In the genomic region with DNA sequence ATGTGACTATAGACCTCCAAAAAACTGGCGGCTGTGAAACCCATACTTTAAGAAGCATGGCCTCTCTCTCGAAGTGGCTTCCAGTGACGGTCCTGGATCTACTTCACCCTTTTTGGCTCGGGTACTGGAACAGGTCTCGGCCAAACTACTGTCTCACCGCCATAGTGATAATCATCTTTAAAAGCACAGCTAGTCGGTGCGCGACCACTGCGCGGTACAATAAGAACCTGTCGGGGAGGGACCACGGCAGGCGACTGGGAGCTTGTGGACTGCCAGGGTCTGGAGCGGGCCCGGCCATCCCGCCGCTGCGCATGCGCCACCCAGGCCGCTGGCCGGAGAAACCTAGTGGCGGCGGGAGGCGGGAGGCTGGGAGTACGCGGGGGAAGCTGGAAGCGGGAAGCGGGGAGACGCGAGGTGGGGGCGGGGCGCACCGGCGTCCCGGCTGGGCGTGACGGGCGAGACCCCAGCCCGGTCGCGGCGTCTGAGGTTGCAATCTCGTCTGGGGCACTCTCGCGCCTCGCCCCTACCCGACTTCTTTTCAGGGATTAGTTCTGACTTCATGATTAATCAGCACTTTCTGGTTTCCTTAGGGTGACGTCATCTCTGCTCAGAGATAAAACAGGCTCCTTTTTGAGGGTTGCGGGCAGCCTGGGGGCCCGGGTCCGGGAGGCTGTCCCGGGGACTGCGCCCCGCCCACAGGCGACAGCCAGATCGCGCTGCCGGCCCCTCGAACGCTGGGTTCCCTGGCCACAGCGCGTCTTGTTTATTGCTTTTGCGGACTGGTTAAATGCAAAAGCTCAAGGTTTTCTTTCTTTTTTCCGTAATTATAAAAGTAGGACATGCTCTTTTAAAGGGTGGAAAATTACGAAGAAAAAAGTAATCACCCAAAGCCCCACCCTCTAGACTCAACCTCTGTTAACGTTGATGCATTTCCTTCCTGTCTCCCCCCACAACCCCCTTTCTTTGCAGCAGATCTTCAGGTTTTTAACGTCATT, we compare ENCODE assay signal across 1 cellular context.
A peak's percentile ranks its signal among the peaks of the same experiment; 100 is the strongest.
TF ChIP-seq lines count a peak whose summit lies in the region.

No MANE protein-coding gene starts in this region.

TF ChIP-seq in HEK293, 187 proteins besides CTCF, POLR2A, EP300 and RAD21 (continued from another document and continues in another):
- TF ChIP-seq, protein P1, sequence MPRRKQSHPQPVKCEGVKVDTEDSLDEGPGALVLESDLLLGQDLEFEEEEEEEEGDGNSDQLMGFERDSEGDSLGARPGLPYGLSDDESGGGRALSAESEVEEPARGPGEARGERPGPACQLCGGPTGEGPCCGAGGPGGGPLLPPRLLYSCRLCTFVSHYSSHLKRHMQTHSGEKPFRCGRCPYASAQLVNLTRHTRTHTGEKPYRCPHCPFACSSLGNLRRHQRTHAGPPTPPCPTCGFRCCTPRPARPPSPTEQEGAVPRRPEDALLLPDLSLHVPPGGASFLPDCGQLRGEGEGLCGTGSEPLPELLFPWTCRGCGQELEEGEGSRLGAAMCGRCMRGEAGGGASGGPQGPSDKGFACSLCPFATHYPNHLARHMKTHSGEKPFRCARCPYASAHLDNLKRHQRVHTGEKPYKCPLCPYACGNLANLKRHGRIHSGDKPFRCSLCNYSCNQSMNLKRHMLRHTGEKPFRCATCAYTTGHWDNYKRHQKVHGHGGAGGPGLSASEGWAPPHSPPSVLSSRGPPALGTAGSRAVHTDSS (tag by site-specific recombination; IDR thresholded peaks at IDR 0.05), result peak; percentile 26; the same call in 1 of the 2 replicates
- TF ChIP-seq ZNF121 (tag by site-specific recombination; IDR thresholded peaks at IDR 0.05) (no peak), HOXC10 (CRISPR knock-in tag; IDR thresholded peaks at IDR 0.05) (no peak), HOXD13 (CRISPR knock-in tag; IDR thresholded peaks at IDR 0.05; ENCODE audit: borderline replicate concordance) (no peak), ZNF660 (tag by site-specific recombination; IDR thresholded peaks at IDR 0.05) (peak; percentile 95), ZBTB7A (tag by site-specific recombination; IDR thresholded peaks at IDR 0.05; ENCODE audit: low read depth) (0 out of 2 replicates have a peak, but pooled peaks have one; percentile 51), ZNF311 (tag by site-specific recombination; IDR thresholded peaks at IDR 0.05; ENCODE audit: borderline replicate concordance) (no peak), ZBTB20 (tag by site-specific recombination; IDR thresholded peaks at IDR 0.05) (peak; percentile 88), ZNF221 (tag by site-specific recombination; IDR thresholded peaks at IDR 0.05; ENCODE audit: borderline replicate concordance) (0 out of 2 replicates have a peak, but pooled peaks have one; percentile 83), ZFP69B (tag by site-specific recombination; IDR thresholded peaks at IDR 0.05) (peak; percentile 84), ZNF837 (tag by site-specific recombination; IDR thresholded peaks at IDR 0.05) (no peak), ZNF214 (tag by site-specific recombination; IDR thresholded peaks at IDR 0.05; ENCODE audit: borderline replicate concordance) (no peak), ZBTB21 (tag by site-specific recombination; IDR thresholded peaks at IDR 0.05) (peak; percentile 97), KLF10 (tag by site-specific recombination; IDR thresholded peaks at IDR 0.05) (peak; percentile 80; the same call in 1 of the 2 replicates), ZNF521 (tag by site-specific recombination; IDR thresholded peaks at IDR 0.05) (no peak), KLF8 (tag by site-specific recombination; IDR thresholded peaks at IDR 0.05) (peak; percentile 85), PRDM1 (tag by site-specific recombination; IDR thresholded peaks at IDR 0.05) (peak; percentile 86), SETDB1 (IDR thresholded peaks at IDR 0.05; ENCODE audit: insufficient read length, low read length) (no peak), KLF1 (tag by site-specific recombination; IDR thresholded peaks at IDR 0.05) (peak; percentile 58), GLIS2 (tag by site-specific recombination; IDR thresholded peaks at IDR 0.05) (peak; percentile 97), ZNF302 (tag by site-specific recombination; IDR thresholded peaks at IDR 0.05; ENCODE audit: low read depth) (no peak), ZNF433 (tag by site-specific recombination; IDR thresholded peaks at IDR 0.05; ENCODE audit: low read depth) (no peak), GLI2 (tag by site-specific recombination; IDR thresholded peaks at IDR 0.05; ENCODE audit: borderline replicate concordance, low read depth) (no peak), OVOL3 (tag by site-specific recombination; IDR thresholded peaks at IDR 0.05) (peak; percentile 54; the same call in 1 of the 2 replicates), ZNF768 (tag by site-specific recombination; IDR thresholded peaks at IDR 0.05) (no peak), ZSCAN16 (tag by site-specific recombination; IDR thresholded peaks at IDR 0.05) (no peak; the same call in 1 of the 2 replicates), ZNF530 (tag by site-specific recombination; IDR thresholded peaks at IDR 0.05; ENCODE audit: low read depth) (no peak), SCRT1 (tag by site-specific recombination; IDR thresholded peaks at IDR 0.05; ENCODE audit: borderline replicate concordance) (no peak), ZNF664 (tag by site-specific recombination; IDR thresholded peaks at IDR 0.05) (no peak), ZNF350 (tag by site-specific recombination; IDR thresholded peaks at IDR 0.05) (no peak), ZNF174 (tag by site-specific recombination; IDR thresholded peaks at IDR 0.05) (no peak), GFI1B (tag by site-specific recombination; IDR thresholded peaks at IDR 0.05) (peak; percentile 76), SP7 (tag by site-specific recombination; IDR thresholded peaks at IDR 0.05) (peak; percentile 95), ZNF239 (tag by site-specific recombination; IDR thresholded peaks at IDR 0.05) (no peak), ZNF140 (tag by site-specific recombination; IDR thresholded peaks at IDR 0.05) (no peak), ZNF549 (tag by site-specific recombination; IDR thresholded peaks at IDR 0.05) (no peak), ZNF266 (tag by site-specific recombination; IDR thresholded peaks at IDR 0.05; ENCODE audit: low read depth) (no peak), ZNF670 (tag by site-specific recombination; IDR thresholded peaks at IDR 0.05; ENCODE audit: low read depth) (no peak), ZNF555 (tag by site-specific recombination; conservative IDR thresholded peaks at IDR 0.05) (no peak), YY2 (tag by site-specific recombination; IDR thresholded peaks at IDR 0.05) (peak; percentile 14; the same call in 1 of the 2 replicates), SP3 (tag by site-specific recombination; IDR thresholded peaks at IDR 0.05) (peak; percentile 78), ZNF596 (tag by site-specific recombination; IDR thresholded peaks at IDR 0.05) (no peak), ZNF426 (tag by site-specific recombination; IDR thresholded peaks at IDR 0.05) (no peak)
- TF ChIP-seq, protein P2, sequence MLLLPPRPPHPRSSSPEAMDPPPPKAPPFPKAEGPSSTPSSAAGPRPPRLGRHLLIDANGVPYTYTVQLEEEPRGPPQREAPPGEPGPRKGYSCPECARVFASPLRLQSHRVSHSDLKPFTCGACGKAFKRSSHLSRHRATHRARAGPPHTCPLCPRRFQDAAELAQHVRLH (tag by site-specific recombination; IDR thresholded peaks at IDR 0.05), result no peak
- TF ChIP-seq, protein P3, sequence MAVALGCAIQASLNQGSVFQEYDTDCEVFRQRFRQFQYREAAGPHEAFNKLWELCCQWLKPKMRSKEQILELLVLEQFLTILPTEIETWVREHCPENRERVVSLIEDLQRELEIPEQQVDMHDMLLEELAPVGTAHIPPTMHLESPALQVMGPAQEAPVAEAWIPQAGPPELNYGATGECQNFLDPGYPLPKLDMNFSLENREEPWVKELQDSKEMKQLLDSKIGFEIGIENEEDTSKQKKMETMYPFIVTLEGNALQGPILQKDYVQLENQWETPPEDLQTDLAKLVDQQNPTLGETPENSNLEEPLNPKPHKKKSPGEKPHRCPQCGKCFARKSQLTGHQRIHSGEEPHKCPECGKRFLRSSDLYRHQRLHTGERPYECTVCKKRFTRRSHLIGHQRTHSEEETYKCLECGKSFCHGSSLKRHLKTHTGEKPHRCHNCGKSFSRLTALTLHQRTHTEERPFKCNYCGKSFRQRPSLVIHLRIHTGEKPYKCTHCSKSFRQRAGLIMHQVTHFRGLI (tag by site-specific recombination; IDR thresholded peaks at IDR 0.05), result peak; percentile 84
- TF ChIP-seq, protein P4, sequence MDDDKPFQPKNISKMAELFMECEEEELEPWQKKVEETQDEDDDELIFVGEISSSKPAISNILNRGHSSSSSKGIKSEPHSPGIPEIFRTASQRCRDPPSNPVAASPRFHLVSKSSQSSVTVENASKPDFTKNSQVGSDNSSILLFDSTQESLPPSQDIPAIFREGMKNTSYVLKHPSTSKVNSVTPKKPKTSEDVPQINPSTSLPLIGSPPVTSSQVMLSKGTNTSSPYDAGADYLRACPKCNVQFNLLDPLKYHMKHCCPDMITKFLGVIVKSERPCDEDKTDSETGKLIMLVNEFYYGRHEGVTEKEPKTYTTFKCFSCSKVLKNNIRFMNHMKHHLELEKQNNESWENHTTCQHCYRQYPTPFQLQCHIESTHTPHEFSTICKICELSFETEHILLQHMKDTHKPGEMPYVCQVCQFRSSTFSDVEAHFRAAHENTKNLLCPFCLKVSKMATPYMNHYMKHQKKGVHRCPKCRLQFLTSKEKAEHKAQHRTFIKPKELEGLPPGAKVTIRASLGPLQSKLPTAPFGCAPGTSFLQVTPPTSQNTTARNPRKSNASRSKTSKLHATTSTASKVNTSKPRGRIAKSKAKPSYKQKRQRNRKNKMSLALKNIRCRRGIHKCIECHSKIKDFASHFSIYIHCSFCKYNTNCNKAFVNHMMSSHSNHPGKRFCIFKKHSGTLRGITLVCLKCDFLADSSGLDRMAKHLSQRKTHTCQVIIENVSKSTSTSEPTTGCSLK (tag by site-specific recombination; IDR thresholded peaks at IDR 0.05), result no peak
- TF ChIP-seq, protein P5, sequence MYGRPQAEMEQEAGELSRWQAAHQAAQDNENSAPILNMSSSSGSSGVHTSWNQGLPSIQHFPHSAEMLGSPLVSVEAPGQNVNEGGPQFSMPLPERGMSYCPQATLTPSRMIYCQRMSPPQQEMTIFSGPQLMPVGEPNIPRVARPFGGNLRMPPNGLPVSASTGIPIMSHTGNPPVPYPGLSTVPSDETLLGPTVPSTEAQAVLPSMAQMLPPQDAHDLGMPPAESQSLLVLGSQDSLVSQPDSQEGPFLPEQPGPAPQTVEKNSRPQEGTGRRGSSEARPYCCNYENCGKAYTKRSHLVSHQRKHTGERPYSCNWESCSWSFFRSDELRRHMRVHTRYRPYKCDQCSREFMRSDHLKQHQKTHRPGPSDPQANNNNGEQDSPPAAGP (tag by site-specific recombination; IDR thresholded peaks at IDR 0.05), result peak; percentile 97
- TF ChIP-seq, protein P6, sequence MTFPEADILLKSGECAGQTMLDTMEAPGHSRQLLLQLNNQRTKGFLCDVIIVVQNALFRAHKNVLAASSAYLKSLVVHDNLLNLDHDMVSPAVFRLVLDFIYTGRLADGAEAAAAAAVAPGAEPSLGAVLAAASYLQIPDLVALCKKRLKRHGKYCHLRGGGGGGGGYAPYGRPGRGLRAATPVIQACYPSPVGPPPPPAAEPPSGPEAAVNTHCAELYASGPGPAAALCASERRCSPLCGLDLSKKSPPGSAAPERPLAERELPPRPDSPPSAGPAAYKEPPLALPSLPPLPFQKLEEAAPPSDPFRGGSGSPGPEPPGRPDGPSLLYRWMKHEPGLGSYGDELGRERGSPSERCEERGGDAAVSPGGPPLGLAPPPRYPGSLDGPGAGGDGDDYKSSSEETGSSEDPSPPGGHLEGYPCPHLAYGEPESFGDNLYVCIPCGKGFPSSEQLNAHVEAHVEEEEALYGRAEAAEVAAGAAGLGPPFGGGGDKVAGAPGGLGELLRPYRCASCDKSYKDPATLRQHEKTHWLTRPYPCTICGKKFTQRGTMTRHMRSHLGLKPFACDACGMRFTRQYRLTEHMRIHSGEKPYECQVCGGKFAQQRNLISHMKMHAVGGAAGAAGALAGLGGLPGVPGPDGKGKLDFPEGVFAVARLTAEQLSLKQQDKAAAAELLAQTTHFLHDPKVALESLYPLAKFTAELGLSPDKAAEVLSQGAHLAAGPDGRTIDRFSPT (tag by site-specific recombination; IDR thresholded peaks at IDR 0.05), result peak; percentile 92
- TF ChIP-seq, protein P7, sequence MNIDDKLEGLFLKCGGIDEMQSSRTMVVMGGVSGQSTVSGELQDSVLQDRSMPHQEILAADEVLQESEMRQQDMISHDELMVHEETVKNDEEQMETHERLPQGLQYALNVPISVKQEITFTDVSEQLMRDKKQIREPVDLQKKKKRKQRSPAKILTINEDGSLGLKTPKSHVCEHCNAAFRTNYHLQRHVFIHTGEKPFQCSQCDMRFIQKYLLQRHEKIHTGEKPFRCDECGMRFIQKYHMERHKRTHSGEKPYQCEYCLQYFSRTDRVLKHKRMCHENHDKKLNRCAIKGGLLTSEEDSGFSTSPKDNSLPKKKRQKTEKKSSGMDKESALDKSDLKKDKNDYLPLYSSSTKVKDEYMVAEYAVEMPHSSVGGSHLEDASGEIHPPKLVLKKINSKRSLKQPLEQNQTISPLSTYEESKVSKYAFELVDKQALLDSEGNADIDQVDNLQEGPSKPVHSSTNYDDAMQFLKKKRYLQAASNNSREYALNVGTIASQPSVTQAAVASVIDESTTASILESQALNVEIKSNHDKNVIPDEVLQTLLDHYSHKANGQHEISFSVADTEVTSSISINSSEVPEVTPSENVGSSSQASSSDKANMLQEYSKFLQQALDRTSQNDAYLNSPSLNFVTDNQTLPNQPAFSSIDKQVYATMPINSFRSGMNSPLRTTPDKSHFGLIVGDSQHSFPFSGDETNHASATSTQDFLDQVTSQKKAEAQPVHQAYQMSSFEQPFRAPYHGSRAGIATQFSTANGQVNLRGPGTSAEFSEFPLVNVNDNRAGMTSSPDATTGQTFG (tag by site-specific recombination; IDR thresholded peaks at IDR 0.05; ENCODE audit: borderline replicate concordance), result no peak
- TF ChIP-seq, protein P8, sequence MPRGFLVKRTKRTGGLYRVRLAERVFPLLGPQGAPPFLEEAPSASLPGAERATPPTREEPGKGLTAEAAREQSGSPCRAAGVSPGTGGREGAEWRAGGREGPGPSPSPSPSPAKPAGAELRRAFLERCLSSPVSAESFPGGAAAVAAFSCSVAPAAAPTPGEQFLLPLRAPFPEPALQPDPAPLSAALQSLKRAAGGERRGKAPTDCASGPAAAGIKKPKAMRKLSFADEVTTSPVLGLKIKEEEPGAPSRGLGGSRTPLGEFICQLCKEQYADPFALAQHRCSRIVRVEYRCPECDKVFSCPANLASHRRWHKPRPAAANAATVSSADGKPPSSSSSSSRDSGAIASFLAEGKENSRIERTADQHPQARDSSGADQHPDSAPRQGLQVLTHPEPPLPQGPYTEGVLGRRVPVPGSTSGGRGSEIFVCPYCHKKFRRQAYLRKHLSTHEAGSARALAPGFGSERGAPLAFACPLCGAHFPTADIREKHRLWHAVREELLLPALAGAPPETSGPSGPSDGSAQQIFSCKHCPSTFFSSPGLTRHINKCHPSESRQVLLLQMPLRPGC (tag by site-specific recombination; IDR thresholded peaks at IDR 0.05), result peak; percentile 84
- TF ChIP-seq, protein P9, sequence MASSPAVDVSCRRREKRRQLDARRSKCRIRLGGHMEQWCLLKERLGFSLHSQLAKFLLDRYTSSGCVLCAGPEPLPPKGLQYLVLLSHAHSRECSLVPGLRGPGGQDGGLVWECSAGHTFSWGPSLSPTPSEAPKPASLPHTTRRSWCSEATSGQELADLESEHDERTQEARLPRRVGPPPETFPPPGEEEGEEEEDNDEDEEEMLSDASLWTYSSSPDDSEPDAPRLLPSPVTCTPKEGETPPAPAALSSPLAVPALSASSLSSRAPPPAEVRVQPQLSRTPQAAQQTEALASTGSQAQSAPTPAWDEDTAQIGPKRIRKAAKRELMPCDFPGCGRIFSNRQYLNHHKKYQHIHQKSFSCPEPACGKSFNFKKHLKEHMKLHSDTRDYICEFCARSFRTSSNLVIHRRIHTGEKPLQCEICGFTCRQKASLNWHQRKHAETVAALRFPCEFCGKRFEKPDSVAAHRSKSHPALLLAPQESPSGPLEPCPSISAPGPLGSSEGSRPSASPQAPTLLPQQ (tag by site-specific recombination; IDR thresholded peaks at IDR 0.05), result peak; percentile 82
